Comparison of ENCODE assay signal across 9 cellular contexts in the genomic region with DNA sequence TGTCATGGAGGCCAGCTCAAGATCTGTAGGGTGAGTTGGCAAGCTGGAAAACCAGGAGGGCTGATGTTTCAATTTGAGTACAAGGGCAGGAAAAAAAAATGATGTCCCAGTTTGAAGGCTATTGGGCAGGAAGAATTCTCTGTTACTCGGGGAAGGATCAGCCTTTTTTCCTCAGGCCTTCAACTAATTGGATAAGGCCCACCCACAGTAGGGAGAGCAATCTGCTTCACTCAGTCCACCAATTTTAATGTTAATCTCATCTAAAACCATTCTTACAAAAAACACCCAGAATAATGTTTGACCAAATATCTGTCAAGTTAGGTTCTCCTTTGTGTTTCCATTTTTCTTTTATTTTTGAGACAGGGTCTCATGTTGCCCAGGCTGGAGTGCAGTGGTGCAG.
"Had no signal": no experiment of that assay in that cellular context is flagged by ENCODE, and none has a peak within 500 bp of the region (broad histone marks: within the 10 kb centered on the region; RNA-seq: fewer than 3 reads in every experiment).

No MANE protein-coding gene starts in this region.

- H2AFZ ChIP-seq: GM23248 had no signal

- H3K27ac ChIP-seq: GM23248, KMS-11 had no signal

- H3K9me3 ChIP-seq: HAP-1 had no signal

- H3K4me3 ChIP-seq: GM23248, HAP-1 had no signal

- FAIRE-seq: HTR-8/SVneo had no signal

- H3K36me3 ChIP-seq: HAP-1 had no signal

- H3K4me2 ChIP-seq: KMS-11 had no signal

- DNase-seq: GM23248, GOT3, H7, IMR-90, KBM-7 had no signal

- ATAC-seq: HCT116 had no signal

- H3K9ac ChIP-seq: GM23248, KMS-11 had no signal

- H3K4me1 ChIP-seq: HAP-1 had no signal
